ENCODE assay signal across 3 cellular contexts in genomic region chr5:72326298-72326649, GRCh38.
A peak's percentile ranks its signal among the peaks of the same experiment; 100 is the strongest.
TF ChIP-seq lines count a peak whose summit lies in the region.

No MANE protein-coding gene starts in this region.

TF ChIP-seq in IMR-90, 13 proteins besides CTCF, POLR2A, EP300 and RAD21:
- TF ChIP-seq CEBPB (IDR thresholded peaks at IDR 0.05; ENCODE audit: low read depth, low read length) (no peak), ELK1 (IDR thresholded peaks at IDR 0.05; ENCODE audit: borderline replicate concordance, low read depth, low read length) (0 out of 2 replicates have a peak, but pooled peaks have one; percentile 25), SMC3 (IDR thresholded peaks at IDR 0.05; ENCODE audit: low read depth, low read length) (no peak), NFE2L2 (IDR thresholded peaks at IDR 0.05; ENCODE audit: low read depth, low read length) (no peak), CHD1 (IDR thresholded peaks at IDR 0.05; ENCODE audit: low read depth, low read length) (no peak)

TF ChIP-seq in SK-N-SH treated with all-trans-retinoic acid at 6 μM for 48 hours, 23 proteins besides CTCF, POLR2A, EP300 and RAD21:
- TF ChIP-seq TOX (CRISPR knock-in tag; IDR thresholded peaks at IDR 0.05; ENCODE audit: borderline replicate concordance) (no peak), CREB5 (CRISPR knock-in tag; IDR thresholded peaks at IDR 0.05; ENCODE audit: low read depth) (no peak), ZNF565 (CRISPR knock-in tag; conservative IDR thresholded peaks at IDR 0.05; ENCODE audit: low read depth) (no peak), CSDC2 (CRISPR knock-in tag; IDR thresholded peaks at IDR 0.05) (no peak), TCF4 (CRISPR knock-in tag; IDR thresholded peaks at IDR 0.05; ENCODE audit: borderline replicate concordance) (no peak), SNAI2 (CRISPR knock-in tag; IDR thresholded peaks at IDR 0.05) (no peak), ARNTL (CRISPR knock-in tag; IDR thresholded peaks at IDR 0.05; ENCODE audit: borderline replicate concordance, low read depth) (no peak), PPARA (CRISPR knock-in tag; IDR thresholded peaks at IDR 0.05; ENCODE audit: borderline replicate concordance) (no peak), ESRRG (CRISPR knock-in tag; IDR thresholded peaks at IDR 0.05) (no peak), ISL1 (CRISPR knock-in tag; IDR thresholded peaks at IDR 0.05) (no peak), CSRNP3 (CRISPR knock-in tag; IDR thresholded peaks at IDR 0.05) (no peak), PATZ1 (CRISPR knock-in tag; IDR thresholded peaks at IDR 0.05; ENCODE audit: borderline replicate concordance) (no peak), ZFP30 (CRISPR knock-in tag; IDR thresholded peaks at IDR 0.05) (no peak), ZC3H10 (CRISPR knock-in tag; IDR thresholded peaks at IDR 0.05) (no peak), BACH2 (CRISPR knock-in tag; IDR thresholded peaks at IDR 0.05; ENCODE audit: borderline replicate concordance) (no peak), ZNF8 (CRISPR knock-in tag; IDR thresholded peaks at IDR 0.05) (no peak), OSR1 (CRISPR knock-in tag; IDR thresholded peaks at IDR 0.05) (no peak), ZFP3 (CRISPR knock-in tag; IDR thresholded peaks at IDR 0.05) (no peak), POU6F1 (CRISPR knock-in tag; IDR thresholded peaks at IDR 0.05; ENCODE audit: borderline replicate concordance, low read depth) (no peak)

TF ChIP-seq in GM23338, 12 proteins besides CTCF, POLR2A, EP300 and RAD21:
- no peak for TF ChIP-seq ZNF331 (CRISPR knock-in tag; IDR thresholded peaks at IDR 0.05; ENCODE audit: low read depth)
- TF ChIP-seq STAT1 (IDR thresholded peaks at IDR 0.05; ENCODE audit: unreplicated experiment), result no peak
- no peak for TF ChIP-seq EZH2 (IDR thresholded peaks at IDR 0.05; ENCODE audit: low read depth, unreplicated experiment)
- no peak for TF ChIP-seq ZNF114 (CRISPR knock-in tag; IDR thresholded peaks at IDR 0.05)
TF ChIP-seq in GM23338: peak in this region for 0.
